Comparison of ENCODE assay signal across 8 cellular contexts in the genomic region with DNA sequence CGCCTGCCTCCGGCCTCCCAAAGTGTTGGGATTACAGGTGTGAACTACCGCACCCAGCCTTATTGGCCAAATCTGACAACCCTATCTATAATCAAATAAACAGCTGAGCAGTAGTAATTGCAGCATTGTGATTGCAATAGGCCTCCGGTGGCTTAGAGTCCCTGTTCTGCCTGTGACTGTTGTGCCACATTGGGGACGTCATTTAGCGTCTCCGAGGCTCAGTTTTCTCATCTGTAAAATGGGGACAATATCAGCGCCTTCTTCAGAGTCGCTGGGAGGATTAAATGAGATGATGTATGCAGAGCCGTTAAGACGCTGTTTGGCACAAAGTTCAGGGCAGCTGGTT. TPM values are rescaled to one million over a fixed set of nuclear protein-coding genes. Genes with fewer than 3 reads are reported as not detected.
DNase-seq lines count a peak whose midpoint lies in the region; ATAC-seq and TF ChIP-seq lines count a peak whose summit lies in the region.

No MANE protein-coding gene starts in this region.

- H3K9me3 Mint-ChIP-seq in CD8-positive, alpha-beta memory T cell: no peaks in the 10 kb centered on the region

- peaks cover 0 to 14% (median 0%) of the 10 kb centered on the region in 3 donors for H3K36me3 Mint-ChIP-seq in CD8-positive, alpha-beta memory T cell

- no peak for TF ChIP-seq CTCF in neutrophil (IDR thresholded peaks at IDR 0.05)

- peak overlapping the region; percentile 70 to 96 (median 91) for H3K27ac Mint-ChIP-seq in CD8-positive, alpha-beta memory T cell

- H3K27me3 Mint-ChIP-seq in CD8-positive, alpha-beta memory T cell: no peaks in the 10 kb centered on the region

- H3K36me3 ChIP-seq in CD8-positive, alpha-beta memory T cell (ENCODE audit: insufficient read depth, low read length): no peaks in the 10 kb centered on the region
- H3K36me3 ChIP-seq in neutrophil: no peaks in the 10 kb centered on the region

- peak overlapping the region; percentile 78 for H3K4me3 ChIP-seq in CD8-positive, alpha-beta memory T cell (ENCODE audit: low read length)
- peak overlapping the region; percentile 24 to 47 for H3K4me3 ChIP-seq in neutrophil (ENCODE audit: low read depth in 1 of 2, low read length in 1 of 2)

- H3K27me3 ChIP-seq in CD8-positive, alpha-beta memory T cell (ENCODE audit: insufficient read depth, low read length, poor library complexity, severe bottlenecking): no peaks in the 10 kb centered on the region
- H3K27me3 ChIP-seq in neutrophil: peaks cover 73% of the 10 kb centered on the region

- H3K9me3 ChIP-seq in CD8-positive, alpha-beta memory T cell (ENCODE audit: low read length): no peaks in the 10 kb centered on the region
- no peaks in the 10 kb centered on the region for H3K9me3 ChIP-seq in neutrophil

- H3K4me1 Mint-ChIP-seq in CD8-positive, alpha-beta memory T cell: peaks cover 50 to 65% (median 51%) of the 10 kb centered on the region in 3 donors

- H3K4me1 ChIP-seq in CD8-positive, alpha-beta memory T cell (ENCODE audit: insufficient read depth, low read length): peaks cover 61% of the 10 kb centered on the region
- H3K4me1 ChIP-seq in neutrophil (ENCODE audit: control insufficient read depth in 1 of 2, insufficient read depth in 1 of 2, low read depth in 1 of 2, low read length in 1 of 2): peaks cover 21 to 22% of the 10 kb centered on the region in 2 experiments

- ATAC-seq in GM21381 (IDR thresholded peaks at IDR 0.05; ENCODE audit: unreplicated experiment): no peak

- POLR2A ChIA-PET in CD8-positive, alpha-beta memory T cell (lab: Charles Lee): interaction anchor here (0.6 to 2.5 kb wide), 5 partner anchors 9 to 135 kb away, joined by 3 to 16 read pairs (median 5); no protein-coding TSS in a partner anchor

- peak overlapping the region; percentile 72 for H3K27ac ChIP-seq in CD8-positive, alpha-beta memory T cell (ENCODE audit: low read depth, low read length)
- H3K27ac ChIP-seq in epithelial cell of prostate (peak overlapping the region; percentile 99), neutrophil (no peak overlapping the region)

- DNase-seq in CD8-positive, alpha-beta memory T cell: peak in 1 of 5 donors; percentile 53
- DNase-seq in RKO (ENCODE audit: low spot score) (peak; percentile 69), epithelial cell of prostate (ENCODE audit: low read depth, low spot score) (no peak), foreskin melanocyte (no peak), G401 (ENCODE audit: low spot score) (no peak), HPDE6-E6E7 (ENCODE audit: extremely low spot score) (no peak)

- in situ Hi-C loops in G401 (cut with HindIII; ENCODE audit: low sequenced_read_pairs): no loop called here

- CTCF ChIA-PET in CD8-positive, alpha-beta memory T cell (lab: Charles Lee): interaction anchor here (0.9 to 4.7 kb wide), 12 partner anchors 10 to 134 kb away, joined by 3 to 77 read pairs (median 5); partner anchors contain the start of gene TP53BP2

- peak overlapping the region; percentile 77 to 91 (median 84) for H3K4me3 Mint-ChIP-seq in CD8-positive, alpha-beta memory T cell

RNA-seq across cellular contexts. Expression of gene CAPN2, which starts 0.5 kb away (rescaled TPM):
- total RNA-seq in CD8-positive, alpha-beta memory T cell: 10 to 100 TPM; 79.8 to 82.9 TPM
- 252 TPM for polyA plus RNA-seq in CD8-positive, alpha-beta memory T cell
- 170 and 181 TPM in 2 replicates for total RNA-seq in G401 (2014; rRNA removed; shearing (Covaris generic))

RNA-seq across cellular contexts. Expression of gene CAPN8, which starts 46.3 kb away (rescaled TPM):
- total RNA-seq in CD8-positive, alpha-beta memory T cell: not detected
- polyA plus RNA-seq in CD8-positive, alpha-beta memory T cell: not detected
- total RNA-seq in G401 (2014; rRNA removed; shearing (Covaris generic)): not detected in 2 replicates
